Comparison of ENCODE assay signal across 14 cellular contexts in the genomic region with DNA sequence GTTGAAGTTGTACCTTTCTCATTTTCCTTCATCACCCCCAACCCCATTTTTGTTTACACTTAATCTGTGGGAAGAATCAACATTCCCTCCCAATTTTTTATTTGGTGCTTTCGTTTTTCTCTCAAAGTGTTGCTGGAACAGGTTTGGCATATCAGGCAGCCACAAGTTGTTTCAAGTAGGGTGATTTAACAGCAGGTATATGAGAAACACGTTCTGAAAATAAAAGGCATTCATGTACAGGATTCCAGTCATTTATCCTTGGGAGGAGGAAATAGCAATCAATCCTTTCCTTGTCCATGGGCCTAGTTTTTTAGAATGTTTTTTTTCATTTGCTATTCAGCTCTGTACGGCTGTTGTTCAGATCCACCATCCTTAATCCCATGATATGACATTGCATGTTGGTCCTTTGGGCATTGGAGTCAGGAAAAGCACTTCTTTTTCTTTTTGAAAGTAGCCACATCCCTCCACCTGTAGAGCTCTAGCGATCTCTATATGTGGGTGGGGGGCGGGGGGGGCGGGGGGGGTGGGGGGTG.
DNase-seq lines count a peak whose midpoint lies in the region; ATAC-seq, FAIRE-seq and TF ChIP-seq lines count a peak whose summit lies in the region.
"Had no signal": no experiment of that assay in that cellular context is flagged by ENCODE, and none has a peak within 500 bp of the region (broad histone marks: within the 10 kb centered on the region; RNA-seq: fewer than 3 reads in every experiment).

No MANE protein-coding gene starts in this region.

- H3K9me3 Mint-ChIP-seq in GM23338 (no peaks in the 10 kb centered on the region), memory B cell (no peaks in the 10 kb centered on the region)
- H3K9me3 Mint-ChIP-seq in activated naive CD8-positive, alpha-beta T cell treated with anti-CD3 and anti-CD28 coated beads, Interleukin-2, amount 50 U/mL, for 24 hours: no peaks in the 10 kb centered on the region

- no peak for TF ChIP-seq POLR2A in A549 (IDR thresholded peaks at IDR 0.05; ENCODE audit: low read length)

- peaks cover 45% of the 10 kb centered on the region for H3K4me1 ChIP-seq in A549
- H3K4me1 ChIP-seq in GM23338 (ENCODE audit: insufficient read depth): peaks cover 98% of the 10 kb centered on the region

- POLR2A ChIA-PET in A549 (lab: Yijun Ruan, JAX): no interaction called here

- TF ChIP-seq CTCF in A549 (IDR thresholded peaks at IDR 0.05) (no peak), GM23338 (conservative IDR thresholded peaks at IDR 0.05; ENCODE audit: low read depth in 2 of 2) (no peak)

- no peak for TF ChIP-seq RAD21 in A549 (conservative IDR thresholded peaks at IDR 0.05 in 1 of 2, IDR thresholded peaks at IDR 0.05 in 1 of 2)

- CTCF ChIA-PET in A549 (lab: Yijun Ruan, JAX): no interaction called here

- WGBS in A549 (ENCODE audit: missing lambda C conversion rate): 52% methylated on average over 5 of the region's 6 CpGs

- peaks cover 29% of the 10 kb centered on the region for H3F3A ChIP-seq in GM23338 (replicated peaks; ENCODE audit: low read depth)

- H3K4me3 ChIP-seq in A549: no peak overlapping the region
- 0 out of 2 replicates have a peak overlapping the region, but pooled peaks have one; percentile 5 for H3K4me3 ChIP-seq in GM23338
- H3K4me3 ChIP-seq: upper lobe of right lung had no signal

- H3K4me3 Mint-ChIP-seq in GM23338: peak overlapping the region; percentile 18; the same call in 1 of the 3 replicates
- H3K4me3 Mint-ChIP-seq in activated naive CD8-positive, alpha-beta T cell treated with anti-CD3 and anti-CD28 coated beads, Interleukin-2, amount 50 U/mL, for 24 hours: no peak overlapping the region
- H3K4me3 Mint-ChIP-seq in memory B cell: no peak overlapping the region

- H3K4me1 Mint-ChIP-seq in GM23338: peaks cover 19% of the 10 kb centered on the region
- peaks cover 38% of the 10 kb centered on the region for H3K4me1 Mint-ChIP-seq in activated naive CD8-positive, alpha-beta T cell treated with anti-CD3 and anti-CD28 coated beads, Interleukin-2, amount 50 U/mL, for 24 hours
- H3K4me1 Mint-ChIP-seq in memory B cell: peaks cover 33% of the 10 kb centered on the region

- H2AFZ ChIP-seq in GM23338: no peak overlapping the region

- no peaks in the 10 kb centered on the region for H3K36me3 ChIP-seq in GM23338 (ENCODE audit: insufficient read depth)
- H3K36me3 ChIP-seq: neutrophil, upper lobe of right lung had no signal

- ATAC-seq in A549: no peak
- ATAC-seq in GM23338: no peak
- ATAC-seq in activated naive CD8-positive, alpha-beta T cell treated with anti-CD3 and anti-CD28 coated beads, Interleukin-2, amount 50 U/mL, for 24 hours: no peak
- ATAC-seq in memory B cell (ENCODE audit: low read depth): no peak

- no peaks in the 10 kb centered on the region for H3K9me3 ChIP-seq in A549
- H3K9me3 ChIP-seq: neutrophil, upper lobe of right lung had no signal

- no peaks in the 10 kb centered on the region for H3K9me2 ChIP-seq in GM23338 (ENCODE audit: insufficient read depth)

- H3K79me2 ChIP-seq in GM23338 (replicated peaks; ENCODE audit: insufficient read depth): peaks cover 100% of the 10 kb centered on the region

- FAIRE-seq in A549 (lab: Jason Lieb, UNC): no peak
- FAIRE-seq: RCC 7860 had no signal

- H3K27ac Mint-ChIP-seq in GM23338 (no peak overlapping the region), memory B cell (peak overlapping the region; percentile 66)
- H3K27ac Mint-ChIP-seq in activated naive CD8-positive, alpha-beta T cell treated with anti-CD3 and anti-CD28 coated beads, Interleukin-2, amount 50 U/mL, for 24 hours: peak overlapping the region; percentile 18

- peaks cover 14% of the 10 kb centered on the region for H3K27me3 Mint-ChIP-seq in GM23338 (ENCODE audit: insufficient read depth, low read depth, poor library complexity)
- no peaks in the 10 kb centered on the region for H3K27me3 Mint-ChIP-seq in activated naive CD8-positive, alpha-beta T cell treated with anti-CD3 and anti-CD28 coated beads, Interleukin-2, amount 50 U/mL, for 24 hours
- no peaks in the 10 kb centered on the region for H3K27me3 Mint-ChIP-seq in memory B cell

- H3K4me2 ChIP-seq in A549: peak overlapping the region; percentile 76
- peak overlapping the region; percentile 50 for H3K4me2 ChIP-seq in GM23338

- DNase-seq in A549 (ENCODE audit: low read depth in 1 of 2, low spot score in 1 of 2) (no peak), GM23338 (ENCODE audit: low spot score) (no peak), memory B cell (ENCODE audit: low spot score in 2 of 2) (no peak), AG20443 (ENCODE audit: low spot score) (no peak), DMS114 treated with DMSO at 0.1 percent for 48 hours (lab: John Stamatoyannopoulos, UW; ENCODE audit: unreplicated experiment) (no peak), dedifferentiated amniotic fluid mesenchymal stem cell (ENCODE audit: extremely low spot score) (no peak)
- no peak for DNase-seq in activated naive CD8-positive, alpha-beta T cell treated with anti-CD3 and anti-CD28 coated beads, Interleukin-2, amount 50 U/mL, for 24 hours
- no peak for DNase-seq in activated naive CD4-positive, alpha-beta T cell treated with anti-CD3 and anti-CD28 coated beads, Interleukin-2, amount 50 U/mL, for 16 hours
- DNase-seq: activated CD4-positive, CD25-positive, alpha-beta regulatory T cell treated with anti-CD3 and anti-CD28 coated beads, Interleukin-2, amount 50 U/mL, for 72 hours; activated T-cell treated with anti-CD3 and anti-CD28 coated beads for 4 hours; cortex of kidney had no signal

- peaks cover 98% of the 10 kb centered on the region for H4K20me1 ChIP-seq in GM23338 (replicated peaks; ENCODE audit: insufficient read depth)

- peaks cover 3% of the 10 kb centered on the region; the same call in 1 of the 3 replicates for H3K36me3 Mint-ChIP-seq in GM23338 (ENCODE audit: low read depth)
- H3K36me3 Mint-ChIP-seq in activated naive CD8-positive, alpha-beta T cell treated with anti-CD3 and anti-CD28 coated beads, Interleukin-2, amount 50 U/mL, for 24 hours (ENCODE audit: low read depth): peaks cover 10% of the 10 kb centered on the region
- H3K36me3 Mint-ChIP-seq in memory B cell: peaks cover 4% of the 10 kb centered on the region

- H3K27me3 ChIP-seq in GM23338 (ENCODE audit: insufficient read depth): no peaks in the 10 kb centered on the region
- H3K27me3 ChIP-seq: neutrophil, upper lobe of right lung had no signal

- TF ChIP-seq EP300 in A549 (IDR thresholded peaks at IDR 0.05): no peak

- peak overlapping the region in 1 of 2 experiments; percentile 41; a peak in 2 of 6 replicates for H3K27ac ChIP-seq in A549
- H3K27ac ChIP-seq in GM23338 (ENCODE audit: low read depth): no peak overlapping the region

TF ChIP-seq in A549, 52 proteins besides CTCF, POLR2A, EP300 and RAD21 (continues in another document):
- TF ChIP-seq, protein P1, sequence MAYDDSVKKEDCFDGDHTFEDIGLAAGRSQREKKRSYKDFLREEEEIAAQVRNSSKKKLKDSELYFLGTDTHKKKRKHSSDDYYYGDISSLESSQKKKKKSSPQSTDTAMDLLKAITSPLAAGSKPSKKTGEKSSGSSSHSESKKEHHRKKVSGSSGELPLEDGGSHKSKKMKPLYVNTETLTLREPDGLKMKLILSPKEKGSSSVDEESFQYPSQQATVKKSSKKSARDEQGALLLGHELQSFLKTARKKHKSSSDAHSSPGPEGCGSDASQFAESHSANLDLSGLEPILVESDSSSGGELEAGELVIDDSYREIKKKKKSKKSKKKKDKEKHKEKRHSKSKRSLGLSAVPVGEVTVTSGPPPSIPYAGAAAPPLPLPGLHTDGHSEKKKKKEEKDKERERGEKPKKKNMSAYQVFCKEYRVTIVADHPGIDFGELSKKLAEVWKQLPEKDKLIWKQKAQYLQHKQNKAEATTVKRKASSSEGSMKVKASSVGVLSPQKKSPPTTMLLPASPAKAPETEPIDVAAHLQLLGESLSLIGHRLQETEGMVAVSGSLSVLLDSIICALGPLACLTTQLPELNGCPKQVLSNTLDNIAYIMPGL (CRISPR knock-in tag; IDR thresholded peaks at IDR 0.05; ENCODE audit: borderline replicate concordance): no peak
- TF ChIP-seq CHD2 (IDR thresholded peaks at IDR 0.05; ENCODE audit: low read length, partially characterized antibody) (no peak), HOXB13 (CRISPR knock-in tag; IDR thresholded peaks at IDR 0.05; ENCODE audit: low read depth) (no peak), HOXA7 (CRISPR knock-in tag; IDR thresholded peaks at IDR 0.05) (no peak), RNF2 (IDR thresholded peaks at IDR 0.05; ENCODE audit: borderline replicate concordance, low read depth) (no peak)

TF ChIP-seq in GM23338, 12 proteins besides CTCF, POLR2A, EP300 and RAD21 (continues in another document):
- TF ChIP-seq EZH2 (IDR thresholded peaks at IDR 0.05; ENCODE audit: low read depth, unreplicated experiment): no peak
- TF ChIP-seq CREB1 (CRISPR knock-in tag; IDR thresholded peaks at IDR 0.05; ENCODE audit: low read depth): no peak
- TF ChIP-seq ZNF331 (CRISPR knock-in tag; IDR thresholded peaks at IDR 0.05; ENCODE audit: low read depth): no peak
- TF ChIP-seq STAT1 (IDR thresholded peaks at IDR 0.05; ENCODE audit: unreplicated experiment): no peak
- TF ChIP-seq ZNF114 (CRISPR knock-in tag; IDR thresholded peaks at IDR 0.05): no peak
- TF ChIP-seq EZH2phosphoT487 (IDR thresholded peaks at IDR 0.05; ENCODE audit: unreplicated experiment): no peak
- no peak for TF ChIP-seq POLR2AphosphoS5 (IDR thresholded peaks at IDR 0.05; ENCODE audit: low read depth)
- no peak for TF ChIP-seq REST (IDR thresholded peaks at IDR 0.05; ENCODE audit: unreplicated experiment)
